ENCODE assay signal across 1 cellular context in the genomic region with DNA sequence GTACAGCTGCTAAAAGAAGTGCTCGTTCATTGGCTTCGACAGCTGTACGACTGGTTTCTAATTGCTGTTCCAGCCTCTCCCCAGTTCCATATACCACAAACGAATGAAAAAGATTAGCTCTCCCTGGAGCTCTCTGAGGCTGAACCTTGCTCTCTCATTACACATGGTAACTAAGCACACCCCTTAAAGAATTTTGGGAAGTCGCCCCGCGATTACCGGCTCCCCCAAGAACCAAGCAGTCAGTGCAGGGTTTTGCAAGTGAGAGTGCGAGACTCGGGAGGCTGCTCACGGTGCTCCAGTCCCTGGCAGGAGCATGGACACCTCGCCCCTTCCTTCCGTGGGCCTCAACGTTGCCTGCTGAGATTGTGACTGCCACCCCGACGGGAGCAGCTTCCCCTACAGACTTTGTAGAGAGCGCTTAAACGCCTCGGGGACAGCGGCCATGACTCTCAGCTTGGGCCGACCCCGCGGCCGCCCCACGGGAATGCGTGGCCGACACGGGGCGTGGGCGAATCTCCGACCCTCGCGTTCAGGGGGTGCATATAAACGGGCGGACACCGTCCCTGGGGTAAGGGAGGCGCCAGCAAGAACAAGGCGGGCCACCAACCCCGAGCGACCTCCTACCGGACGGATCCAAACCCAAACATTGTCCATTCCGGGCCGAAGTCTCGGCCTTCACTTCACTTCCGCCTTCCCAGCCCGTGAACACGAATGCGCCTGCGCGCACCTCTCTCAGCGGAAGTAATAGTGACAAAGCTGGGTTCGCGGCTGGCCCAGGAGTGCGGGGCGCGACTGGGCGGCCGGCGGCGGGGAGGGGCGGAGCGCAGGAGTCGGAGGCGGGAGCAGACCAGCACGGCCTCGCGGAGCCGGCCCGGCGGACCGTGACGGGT.
TF ChIP-seq lines count a peak whose summit lies in the region.

A gene with protein sequence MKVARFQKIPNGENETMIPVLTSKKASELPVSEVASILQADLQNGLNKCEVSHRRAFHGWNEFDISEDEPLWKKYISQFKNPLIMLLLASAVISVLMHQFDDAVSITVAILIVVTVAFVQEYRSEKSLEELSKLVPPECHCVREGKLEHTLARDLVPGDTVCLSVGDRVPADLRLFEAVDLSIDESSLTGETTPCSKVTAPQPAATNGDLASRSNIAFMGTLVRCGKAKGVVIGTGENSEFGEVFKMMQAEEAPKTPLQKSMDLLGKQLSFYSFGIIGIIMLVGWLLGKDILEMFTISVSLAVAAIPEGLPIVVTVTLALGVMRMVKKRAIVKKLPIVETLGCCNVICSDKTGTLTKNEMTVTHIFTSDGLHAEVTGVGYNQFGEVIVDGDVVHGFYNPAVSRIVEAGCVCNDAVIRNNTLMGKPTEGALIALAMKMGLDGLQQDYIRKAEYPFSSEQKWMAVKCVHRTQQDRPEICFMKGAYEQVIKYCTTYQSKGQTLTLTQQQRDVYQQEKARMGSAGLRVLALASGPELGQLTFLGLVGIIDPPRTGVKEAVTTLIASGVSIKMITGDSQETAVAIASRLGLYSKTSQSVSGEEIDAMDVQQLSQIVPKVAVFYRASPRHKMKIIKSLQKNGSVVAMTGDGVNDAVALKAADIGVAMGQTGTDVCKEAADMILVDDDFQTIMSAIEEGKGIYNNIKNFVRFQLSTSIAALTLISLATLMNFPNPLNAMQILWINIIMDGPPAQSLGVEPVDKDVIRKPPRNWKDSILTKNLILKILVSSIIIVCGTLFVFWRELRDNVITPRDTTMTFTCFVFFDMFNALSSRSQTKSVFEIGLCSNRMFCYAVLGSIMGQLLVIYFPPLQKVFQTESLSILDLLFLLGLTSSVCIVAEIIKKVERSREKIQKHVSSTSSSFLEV (plus strand): TSS at position 845 of the 890 bp plus-strand sequence. CDS start 686 bp downstream, outside the sequence.

TF ChIP-seq in K562, 482 proteins besides CTCF, POLR2A, EP300 and RAD21 (continued from another document and continues in another):
- TF ChIP-seq SMARCA5 (IDR thresholded peaks at IDR 0.05) (no peak), NR3C1 (CRISPR knock-in tag; IDR thresholded peaks at IDR 0.05) (no peak), SAFB2 (IDR thresholded peaks at IDR 0.05; ENCODE audit: borderline replicate concordance, low read depth, low read length, severe bottlenecking) (no peak), TAF15 (IDR thresholded peaks at IDR 0.05; ENCODE audit: low read depth, low read length) (no peak), NR2C1 (IDR thresholded peaks at IDR 0.05) (0 out of 2 replicates have a peak, but pooled peaks have one; percentile 44), NR2C1 (tag; IDR thresholded peaks at IDR 0.05) (peak; percentile 71), SIX5 (IDR thresholded peaks at IDR 0.05; ENCODE audit: borderline replicate concordance in 1 of 2, insufficient read depth in 1 of 2, low read depth in 1 of 2, low read length in 2 of 2) (no peak), MIER1 (IDR thresholded peaks at IDR 0.05; ENCODE audit: low read depth) (no peak), XRCC4 (IDR thresholded peaks at IDR 0.05; ENCODE audit: extremely low read depth, insufficient read depth, insufficient read length) (no peak), PPARD (CRISPR knock-in tag; IDR thresholded peaks at IDR 0.05) (no peak), MYC (IDR thresholded peaks at IDR 0.05; ENCODE audit: low read depth, low read length) (peak; percentile 7; the same call in 1 of the 2 replicates), MYC (CRISPR knock-in tag; IDR thresholded peaks at IDR 0.05; ENCODE audit: borderline replicate concordance, low read depth) (0 out of 2 replicates have a peak, but pooled peaks have one; percentile 46), ZFX (CRISPR knock-in tag; IDR thresholded peaks at IDR 0.05) (peak; percentile 97), CCNT2 (IDR thresholded peaks at IDR 0.05; ENCODE audit: borderline replicate concordance, extremely low read depth, insufficient read length, low read depth, low read length) (no peak), JUNB (CRISPR knock-in tag; conservative IDR thresholded peaks at IDR 0.05) (no peak), CCAR2 (IDR thresholded peaks at IDR 0.05; ENCODE audit: low read depth, low read length) (no peak), NCOR1 (IDR thresholded peaks at IDR 0.05) (no peak), SRSF7 (optimal IDR thresholded peaks at IDR 0.05; ENCODE audit: low read depth, low read length) (no peak), STAT5B (CRISPR knock-in tag; IDR thresholded peaks at IDR 0.05) (no peak), XRCC3 (IDR thresholded peaks at IDR 0.05) (no peak), SNIP1 (IDR thresholded peaks at IDR 0.05; ENCODE audit: low read depth) (no peak), RBM34 (IDR thresholded peaks at IDR 0.05; ENCODE audit: borderline replicate concordance, insufficient read depth, low read length) (no peak), NFYB (IDR thresholded peaks at IDR 0.05; ENCODE audit: extremely low read depth, insufficient read length) (no peak), SREBF2 (CRISPR knock-in tag; IDR thresholded peaks at IDR 0.05) (no peak), PHF20 (IDR thresholded peaks at IDR 0.05; ENCODE audit: partially characterized antibody) (peak; percentile 75), TSC22D4 (tag; IDR thresholded peaks at IDR 0.05) (no peak), CBFA2T3 (IDR thresholded peaks at IDR 0.05) (no peak), ZNF146 (CRISPR knock-in tag; IDR thresholded peaks at IDR 0.05; ENCODE audit: unreplicated experiment) (no peak), SMAD2 (IDR thresholded peaks at IDR 0.05; ENCODE audit: low read depth, low read length) (no peak), FOXM1 (IDR thresholded peaks at IDR 0.05; ENCODE audit: low read depth) (no peak), FOXM1 (CRISPR knock-in tag; IDR thresholded peaks at IDR 0.05; ENCODE audit: low read depth) (no peak), DDX20 (tag; IDR thresholded peaks at IDR 0.05; ENCODE audit: low read depth) (no peak), EGR1 (conservative IDR thresholded peaks at IDR 0.05) (peak; percentile 58), PRMT5 (CRISPR knock-in tag; IDR thresholded peaks at IDR 0.05) (no peak)
- TF ChIP-seq, protein P1, sequence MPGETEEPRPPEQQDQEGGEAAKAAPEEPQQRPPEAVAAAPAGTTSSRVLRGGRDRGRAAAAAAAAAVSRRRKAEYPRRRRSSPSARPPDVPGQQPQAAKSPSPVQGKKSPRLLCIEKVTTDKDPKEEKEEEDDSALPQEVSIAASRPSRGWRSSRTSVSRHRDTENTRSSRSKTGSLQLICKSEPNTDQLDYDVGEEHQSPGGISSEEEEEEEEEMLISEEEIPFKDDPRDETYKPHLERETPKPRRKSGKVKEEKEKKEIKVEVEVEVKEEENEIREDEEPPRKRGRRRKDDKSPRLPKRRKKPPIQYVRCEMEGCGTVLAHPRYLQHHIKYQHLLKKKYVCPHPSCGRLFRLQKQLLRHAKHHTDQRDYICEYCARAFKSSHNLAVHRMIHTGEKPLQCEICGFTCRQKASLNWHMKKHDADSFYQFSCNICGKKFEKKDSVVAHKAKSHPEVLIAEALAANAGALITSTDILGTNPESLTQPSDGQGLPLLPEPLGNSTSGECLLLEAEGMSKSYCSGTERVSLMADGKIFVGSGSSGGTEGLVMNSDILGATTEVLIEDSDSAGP (CRISPR knock-in tag; IDR thresholded peaks at IDR 0.05) = no peak
- TF ChIP-seq, protein P2, sequence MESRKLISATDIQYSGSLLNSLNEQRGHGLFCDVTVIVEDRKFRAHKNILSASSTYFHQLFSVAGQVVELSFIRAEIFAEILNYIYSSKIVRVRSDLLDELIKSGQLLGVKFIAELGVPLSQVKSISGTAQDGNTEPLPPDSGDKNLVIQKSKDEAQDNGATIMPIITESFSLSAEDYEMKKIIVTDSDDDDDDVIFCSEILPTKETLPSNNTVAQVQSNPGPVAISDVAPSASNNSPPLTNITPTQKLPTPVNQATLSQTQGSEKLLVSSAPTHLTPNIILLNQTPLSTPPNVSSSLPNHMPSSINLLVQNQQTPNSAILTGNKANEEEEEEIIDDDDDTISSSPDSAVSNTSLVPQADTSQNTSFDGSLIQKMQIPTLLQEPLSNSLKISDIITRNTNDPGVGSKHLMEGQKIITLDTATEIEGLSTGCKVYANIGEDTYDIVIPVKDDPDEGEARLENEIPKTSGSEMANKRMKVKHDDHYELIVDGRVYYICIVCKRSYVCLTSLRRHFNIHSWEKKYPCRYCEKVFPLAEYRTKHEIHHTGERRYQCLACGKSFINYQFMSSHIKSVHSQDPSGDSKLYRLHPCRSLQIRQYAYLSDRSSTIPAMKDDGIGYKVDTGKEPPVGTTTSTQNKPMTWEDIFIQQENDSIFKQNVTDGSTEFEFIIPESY (CRISPR knock-in tag; IDR thresholded peaks at IDR 0.05) = no peak
- TF ChIP-seq, protein P3, sequence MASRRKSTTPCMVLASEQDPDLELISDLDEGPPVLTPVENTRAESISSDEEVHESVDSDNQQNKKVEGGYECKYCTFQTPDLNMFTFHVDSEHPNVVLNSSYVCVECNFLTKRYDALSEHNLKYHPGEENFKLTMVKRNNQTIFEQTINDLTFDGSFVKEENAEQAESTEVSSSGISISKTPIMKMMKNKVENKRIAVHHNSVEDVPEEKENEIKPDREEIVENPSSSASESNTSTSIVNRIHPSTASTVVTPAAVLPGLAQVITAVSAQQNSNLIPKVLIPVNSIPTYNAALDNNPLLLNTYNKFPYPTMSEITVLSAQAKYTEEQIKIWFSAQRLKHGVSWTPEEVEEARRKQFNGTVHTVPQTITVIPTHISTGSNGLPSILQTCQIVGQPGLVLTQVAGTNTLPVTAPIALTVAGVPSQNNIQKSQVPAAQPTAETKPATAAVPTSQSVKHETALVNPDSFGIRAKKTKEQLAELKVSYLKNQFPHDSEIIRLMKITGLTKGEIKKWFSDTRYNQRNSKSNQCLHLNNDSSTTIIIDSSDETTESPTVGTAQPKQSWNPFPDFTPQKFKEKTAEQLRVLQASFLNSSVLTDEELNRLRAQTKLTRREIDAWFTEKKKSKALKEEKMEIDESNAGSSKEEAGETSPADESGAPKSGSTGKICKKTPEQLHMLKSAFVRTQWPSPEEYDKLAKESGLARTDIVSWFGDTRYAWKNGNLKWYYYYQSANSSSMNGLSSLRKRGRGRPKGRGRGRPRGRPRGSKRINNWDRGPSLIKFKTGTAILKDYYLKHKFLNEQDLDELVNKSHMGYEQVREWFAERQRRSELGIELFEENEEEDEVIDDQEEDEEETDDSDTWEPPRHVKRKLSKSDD (conservative IDR thresholded peaks at IDR 0.05; ENCODE audit: low read length) = no peak
- TF ChIP-seq, protein P4, sequence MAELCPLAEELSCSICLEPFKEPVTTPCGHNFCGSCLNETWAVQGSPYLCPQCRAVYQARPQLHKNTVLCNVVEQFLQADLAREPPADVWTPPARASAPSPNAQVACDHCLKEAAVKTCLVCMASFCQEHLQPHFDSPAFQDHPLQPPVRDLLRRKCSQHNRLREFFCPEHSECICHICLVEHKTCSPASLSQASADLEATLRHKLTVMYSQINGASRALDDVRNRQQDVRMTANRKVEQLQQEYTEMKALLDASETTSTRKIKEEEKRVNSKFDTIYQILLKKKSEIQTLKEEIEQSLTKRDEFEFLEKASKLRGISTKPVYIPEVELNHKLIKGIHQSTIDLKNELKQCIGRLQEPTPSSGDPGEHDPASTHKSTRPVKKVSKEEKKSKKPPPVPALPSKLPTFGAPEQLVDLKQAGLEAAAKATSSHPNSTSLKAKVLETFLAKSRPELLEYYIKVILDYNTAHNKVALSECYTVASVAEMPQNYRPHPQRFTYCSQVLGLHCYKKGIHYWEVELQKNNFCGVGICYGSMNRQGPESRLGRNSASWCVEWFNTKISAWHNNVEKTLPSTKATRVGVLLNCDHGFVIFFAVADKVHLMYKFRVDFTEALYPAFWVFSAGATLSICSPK (IDR thresholded peaks at IDR 0.05; ENCODE audit: borderline replicate concordance) = no peak
- TF ChIP-seq, protein P5, sequence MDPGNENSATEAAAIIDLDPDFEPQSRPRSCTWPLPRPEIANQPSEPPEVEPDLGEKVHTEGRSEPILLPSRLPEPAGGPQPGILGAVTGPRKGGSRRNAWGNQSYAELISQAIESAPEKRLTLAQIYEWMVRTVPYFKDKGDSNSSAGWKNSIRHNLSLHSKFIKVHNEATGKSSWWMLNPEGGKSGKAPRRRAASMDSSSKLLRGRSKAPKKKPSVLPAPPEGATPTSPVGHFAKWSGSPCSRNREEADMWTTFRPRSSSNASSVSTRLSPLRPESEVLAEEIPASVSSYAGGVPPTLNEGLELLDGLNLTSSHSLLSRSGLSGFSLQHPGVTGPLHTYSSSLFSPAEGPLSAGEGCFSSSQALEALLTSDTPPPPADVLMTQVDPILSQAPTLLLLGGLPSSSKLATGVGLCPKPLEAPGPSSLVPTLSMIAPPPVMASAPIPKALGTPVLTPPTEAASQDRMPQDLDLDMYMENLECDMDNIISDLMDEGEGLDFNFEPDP (CRISPR knock-in tag; IDR thresholded peaks at IDR 0.05) = no peak
- TF ChIP-seq, protein P6, sequence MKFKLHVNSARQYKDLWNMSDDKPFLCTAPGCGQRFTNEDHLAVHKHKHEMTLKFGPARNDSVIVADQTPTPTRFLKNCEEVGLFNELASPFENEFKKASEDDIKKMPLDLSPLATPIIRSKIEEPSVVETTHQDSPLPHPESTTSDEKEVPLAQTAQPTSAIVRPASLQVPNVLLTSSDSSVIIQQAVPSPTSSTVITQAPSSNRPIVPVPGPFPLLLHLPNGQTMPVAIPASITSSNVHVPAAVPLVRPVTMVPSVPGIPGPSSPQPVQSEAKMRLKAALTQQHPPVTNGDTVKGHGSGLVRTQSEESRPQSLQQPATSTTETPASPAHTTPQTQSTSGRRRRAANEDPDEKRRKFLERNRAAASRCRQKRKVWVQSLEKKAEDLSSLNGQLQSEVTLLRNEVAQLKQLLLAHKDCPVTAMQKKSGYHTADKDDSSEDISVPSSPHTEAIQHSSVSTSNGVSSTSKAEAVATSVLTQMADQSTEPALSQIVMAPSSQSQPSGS (CRISPR knock-in tag; IDR thresholded peaks at IDR 0.05) = no peak
- TF ChIP-seq, protein P7, sequence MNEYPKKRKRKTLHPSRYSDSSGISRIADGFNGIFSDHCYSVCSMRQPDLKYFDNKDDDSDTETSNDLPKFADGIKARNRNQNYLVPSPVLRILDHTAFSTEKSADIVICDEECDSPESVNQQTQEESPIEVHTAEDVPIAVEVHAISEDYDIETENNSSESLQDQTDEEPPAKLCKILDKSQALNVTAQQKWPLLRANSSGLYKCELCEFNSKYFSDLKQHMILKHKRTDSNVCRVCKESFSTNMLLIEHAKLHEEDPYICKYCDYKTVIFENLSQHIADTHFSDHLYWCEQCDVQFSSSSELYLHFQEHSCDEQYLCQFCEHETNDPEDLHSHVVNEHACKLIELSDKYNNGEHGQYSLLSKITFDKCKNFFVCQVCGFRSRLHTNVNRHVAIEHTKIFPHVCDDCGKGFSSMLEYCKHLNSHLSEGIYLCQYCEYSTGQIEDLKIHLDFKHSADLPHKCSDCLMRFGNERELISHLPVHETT (CRISPR knock-in tag; conservative IDR thresholded peaks at IDR 0.05 in 1 of 2, IDR thresholded peaks at IDR 0.05 in 1 of 2) = peak in 1 of 2 experiments; percentile 60; a peak in 1 of 4 replicates
- TF ChIP-seq, protein P8, sequence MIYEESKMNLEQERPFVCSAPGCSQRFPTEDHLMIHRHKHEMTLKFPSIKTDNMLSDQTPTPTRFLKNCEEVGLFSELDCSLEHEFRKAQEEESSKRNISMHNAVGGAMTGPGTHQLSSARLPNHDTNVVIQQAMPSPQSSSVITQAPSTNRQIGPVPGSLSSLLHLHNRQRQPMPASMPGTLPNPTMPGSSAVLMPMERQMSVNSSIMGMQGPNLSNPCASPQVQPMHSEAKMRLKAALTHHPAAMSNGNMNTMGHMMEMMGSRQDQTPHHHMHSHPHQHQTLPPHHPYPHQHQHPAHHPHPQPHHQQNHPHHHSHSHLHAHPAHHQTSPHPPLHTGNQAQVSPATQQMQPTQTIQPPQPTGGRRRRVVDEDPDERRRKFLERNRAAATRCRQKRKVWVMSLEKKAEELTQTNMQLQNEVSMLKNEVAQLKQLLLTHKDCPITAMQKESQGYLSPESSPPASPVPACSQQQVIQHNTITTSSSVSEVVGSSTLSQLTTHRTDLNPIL (CRISPR knock-in tag; IDR thresholded peaks at IDR 0.05) = no peak
